1 cellular context compared by ENCODE assay signal in genomic region chr1:148458901-148459581, GRCh38.
A peak's percentile ranks its signal among the peaks of the same experiment; 100 is the strongest.
TF ChIP-seq lines count a peak whose summit lies in the region.

No MANE protein-coding gene starts in this region.

TF ChIP-seq in H1, 55 proteins besides CTCF, POLR2A, EP300 and RAD21 (continued from another document):
- peak; percentile 56; the same call in 1 of the 2 replicates for TF ChIP-seq TEAD4 (IDR thresholded peaks at IDR 0.05; ENCODE audit: low read depth, low read length)
